7 cellular contexts compared by ENCODE assay signal in the genomic region with DNA sequence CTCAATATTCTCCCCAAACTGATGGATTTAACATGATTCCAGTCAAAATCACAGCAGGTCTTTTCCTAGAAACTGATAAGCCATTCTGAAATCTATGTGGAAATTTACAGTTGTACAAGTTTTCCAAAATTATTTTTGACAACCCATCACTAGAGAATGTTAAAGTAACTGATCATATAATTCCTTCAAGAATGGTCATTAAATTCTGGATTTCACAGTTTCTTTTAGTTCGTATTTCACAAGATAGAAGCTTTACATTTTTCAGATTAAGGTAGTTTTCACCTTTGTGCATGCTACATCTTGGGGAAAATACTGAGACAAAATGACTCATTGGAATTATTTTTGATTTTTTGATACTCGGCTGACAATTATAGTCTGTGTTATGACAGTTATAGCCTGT.
"Had no signal": no experiment of that assay in that cellular context is flagged by ENCODE, and none has a peak within 500 bp of the region (broad histone marks: within the 10 kb centered on the region; RNA-seq: fewer than 3 reads in every experiment).

No MANE protein-coding gene starts in this region.

- DNase-seq: IMR-90, KBM-7, KG1 had no signal

- ATAC-seq: K562 had no signal

- FAIRE-seq: HepG2, HTR-8/SVneo, K562 had no signal

- H3K4me3 ChIP-seq: K562 had no signal

- H3K27ac ChIP-seq: HL-60 had no signal
